In the genomic region with DNA sequence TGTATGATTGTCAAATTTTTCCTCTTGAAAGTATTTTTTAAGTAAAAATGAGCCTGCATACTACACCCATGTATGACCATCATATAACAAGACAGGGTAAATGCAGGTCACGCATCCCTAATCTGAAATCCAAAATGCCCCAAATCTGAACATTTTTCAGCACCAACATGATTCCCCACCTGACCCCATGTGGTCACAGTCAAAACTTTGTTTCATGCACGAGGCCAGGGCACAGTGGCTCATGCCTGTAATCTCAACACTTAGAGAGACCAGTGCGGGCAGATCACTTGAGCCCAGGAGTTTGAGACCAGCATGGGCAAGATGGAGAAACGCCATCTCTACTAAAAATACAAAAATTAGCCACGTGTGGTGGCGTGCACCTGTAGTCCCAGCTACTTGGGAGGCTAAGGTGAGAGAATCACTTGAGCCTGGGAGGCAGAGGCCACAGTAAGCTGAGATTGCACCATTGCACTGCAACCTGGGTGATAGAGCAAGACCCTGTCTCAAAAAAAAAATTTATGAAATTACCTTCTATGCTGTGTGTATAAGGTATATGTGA, we compare ENCODE assay signal across 13 cellular contexts.
DNase-seq lines count a peak whose midpoint lies in the region; ATAC-seq, FAIRE-seq and TF ChIP-seq lines count a peak whose summit lies in the region.
"Had no signal": no experiment of that assay in that cellular context is flagged by ENCODE, and none has a peak within 500 bp of the region (broad histone marks: within the 10 kb centered on the region; RNA-seq: fewer than 3 reads in every experiment).

No MANE protein-coding gene starts in this region.

- peak; percentile 81 for FAIRE-seq in endothelial cell of umbilical vein (lab: Jason Lieb, UNC)
- FAIRE-seq: G401.6 had no signal

- no peak for DNase-seq in activated naive CD4-positive, alpha-beta T cell treated with anti-CD3 and anti-CD28 coated beads for 36 hours
- DNase-seq in activated naive CD4-positive, alpha-beta T cell treated with anti-CD3 and anti-CD28 coated beads, Interleukin-2, amount 50 U/mL, for 16 hours, result no peak
- DNase-seq in endothelial cell of umbilical vein (ENCODE audit: low read depth, low spot score) (no peak), type B pancreatic cell (ENCODE audit: extremely low spot score, unreplicated experiment) (no peak), nucleus accumbens (lab: John Stamatoyannopoulos, UW) (no peak), MCF 10A (ENCODE audit: unreplicated experiment) (no peak)
- DNase-seq: mesendoderm, NCI-H1105 treated with DMSO at 0.1 percent for 48 hours, thyroid gland had no signal

- peaks cover 50% of the 10 kb centered on the region for H3K4me1 Mint-ChIP-seq in activated naive CD4-positive, alpha-beta T cell treated with anti-CD3 and anti-CD28 coated beads for 36 hours (ENCODE audit: low read depth)
- H3K4me1 Mint-ChIP-seq in type B pancreatic cell (ENCODE audit: unreplicated experiment) (peaks cover 47% of the 10 kb centered on the region), MCF 10A (ENCODE audit: insufficient read depth, unreplicated experiment) (peaks cover 21% of the 10 kb centered on the region)

- no peaks in the 10 kb centered on the region for H3K36me3 Mint-ChIP-seq in activated naive CD4-positive, alpha-beta T cell treated with anti-CD3 and anti-CD28 coated beads for 36 hours (ENCODE audit: low read depth)
- H3K36me3 Mint-ChIP-seq in type B pancreatic cell, result peaks cover 29% of the 10 kb centered on the region
- peaks cover 37% of the 10 kb centered on the region for H3K36me3 Mint-ChIP-seq in MCF 10A (ENCODE audit: insufficient read depth, unreplicated experiment)

- peak overlapping the region; percentile 71 for H3K4me3 Mint-ChIP-seq in activated naive CD4-positive, alpha-beta T cell treated with anti-CD3 and anti-CD28 coated beads for 36 hours
- H3K4me3 Mint-ChIP-seq in type B pancreatic cell, result no peak overlapping the region
- no peak overlapping the region for H3K4me3 Mint-ChIP-seq in MCF 10A (ENCODE audit: unreplicated experiment)
- H3K4me3 Mint-ChIP-seq: brain had no signal

- no peaks in the 10 kb centered on the region for H4K20me1 ChIP-seq in endothelial cell of umbilical vein (replicated peaks; ENCODE audit: control insufficient read depth, extremely low read depth, insufficient read depth, low read length)

- H3K27ac ChIP-seq in endothelial cell of umbilical vein (ENCODE audit: insufficient read depth, low read depth, low read length), result peak overlapping the region; percentile 73

- H3K79me2 ChIP-seq in endothelial cell of umbilical vein (ENCODE audit: control insufficient read depth, insufficient read depth, low read length), result peaks cover 4% of the 10 kb centered on the region

- no peaks in the 10 kb centered on the region for H3K27me3 ChIP-seq in endothelial cell of umbilical vein (ENCODE audit: control insufficient read depth in 2 of 2, insufficient read depth in 2 of 2, low read length in 2 of 2)
- H3K27me3 ChIP-seq: thyroid gland had no signal

- no peaks in the 10 kb centered on the region for H3K9me3 ChIP-seq in endothelial cell of umbilical vein (replicated peaks; ENCODE audit: control insufficient read depth, insufficient read depth, low read length)
- H3K9me3 ChIP-seq: thyroid gland had no signal

- no peak overlapping the region for H2AFZ ChIP-seq in endothelial cell of umbilical vein (ENCODE audit: low read depth, low read length)

- no peaks in the 10 kb centered on the region for H3K36me3 ChIP-seq in endothelial cell of umbilical vein (ENCODE audit: control insufficient read depth in 2 of 2, extremely low read depth in 1 of 2, insufficient read depth in 2 of 2, low read length in 2 of 2)
- H3K36me3 ChIP-seq: thyroid gland had no signal

- H3K9me3 Mint-ChIP-seq in activated naive CD4-positive, alpha-beta T cell treated with anti-CD3 and anti-CD28 coated beads for 36 hours, result no peaks in the 10 kb centered on the region
- H3K9me3 Mint-ChIP-seq in type B pancreatic cell (peaks cover 5% of the 10 kb centered on the region), MCF 10A (ENCODE audit: unreplicated experiment) (no peaks in the 10 kb centered on the region)
- H3K9me3 Mint-ChIP-seq: brain had no signal

- peak overlapping the region; percentile 69 for H3K27ac Mint-ChIP-seq in activated naive CD4-positive, alpha-beta T cell treated with anti-CD3 and anti-CD28 coated beads for 36 hours
- H3K27ac Mint-ChIP-seq in type B pancreatic cell (peak overlapping the region; percentile 35), MCF 10A (ENCODE audit: low read depth, unreplicated experiment) (no peak overlapping the region)

- H3K9ac ChIP-seq in endothelial cell of umbilical vein (replicated peaks; ENCODE audit: extremely low read depth, insufficient read depth, low read length), result no peak overlapping the region

- BruUV-seq in endothelial cell of umbilical vein (replicated peaks; lab: Mats Ljungman, UMichigan) (TSS peak; percentile 8), MCF 10A (replicated peaks; lab: Mats Ljungman, UMichigan) (no TSS peak)

- H3K4me2 ChIP-seq in endothelial cell of umbilical vein (ENCODE audit: insufficient read depth, low read length), result peak overlapping the region; percentile 92

- no peaks in the 10 kb centered on the region for H3K9me1 ChIP-seq in endothelial cell of umbilical vein (replicated peaks; ENCODE audit: control insufficient read depth, extremely low read depth, insufficient read depth, low read length)

- ATAC-seq in SK-N-SH treated with all-trans-retinoic acid at 6 μM for 48 hours (peak; percentile 6; the same call in 2 of the 3 replicates), GM18858 (IDR thresholded peaks at IDR 0.05; ENCODE audit: unreplicated experiment) (no peak)

- no peaks in the 10 kb centered on the region for H3K27me3 Mint-ChIP-seq in activated naive CD4-positive, alpha-beta T cell treated with anti-CD3 and anti-CD28 coated beads for 36 hours (ENCODE audit: low read depth)
- no peaks in the 10 kb centered on the region for H3K27me3 Mint-ChIP-seq in type B pancreatic cell
- no peaks in the 10 kb centered on the region for H3K27me3 Mint-ChIP-seq in MCF 10A (ENCODE audit: insufficient read depth, unreplicated experiment)
- H3K27me3 Mint-ChIP-seq: brain had no signal

- peak overlapping the region in 1 of 3 experiments; percentile 54 for H3K4me3 ChIP-seq in endothelial cell of umbilical vein (replicated peaks in 1 of 3; ENCODE audit: insufficient read depth in 1 of 3, low read depth in 1 of 3, low read length in 3 of 3)
- H3K4me3 ChIP-seq: thyroid gland had no signal

- TF ChIP-seq POLR2A in endothelial cell of umbilical vein (IDR thresholded peaks at IDR 0.05; ENCODE audit: low read depth, low read length), result no peak

- intact Hi-C loops in activated naive CD4-positive, alpha-beta T cell treated with anti-CD3 and anti-CD28 coated beads for 36 hours (cut with micrococcal nuclease), result no loop called here
- intact Hi-C loops in endothelial cell of umbilical vein (cut with micrococcal nuclease), result loop anchor here (1.0 to 2.0 kb wide), 2 partner anchors 19 to 21 kb away; no protein-coding TSS in a partner anchor
- intact Hi-C loops in MCF 10A (cut with micrococcal nuclease), result no loop called here

- POLR2A ChIA-PET in endothelial cell of umbilical vein (lab: Charles Lee) (no interaction called here), MCF 10A (lab: Yijun Ruan, JAX) (interaction anchor here (4.3 kb wide), 1 partner anchor 29 kb away, joined by 15 read pairs; no protein-coding TSS in a partner anchor)

- TF ChIP-seq CTCF in endothelial cell of umbilical vein (IDR thresholded peaks at IDR 0.05; ENCODE audit: extremely low read depth in 1 of 2, insufficient read depth in 1 of 2, low read depth in 1 of 2, low read length in 2 of 2) (no peak), type B pancreatic cell (conservative IDR thresholded peaks at IDR 0.05) (no peak), MCF 10A (IDR thresholded peaks at IDR 0.05; ENCODE audit: unreplicated experiment) (no peak)

- dilution Hi-C loops in endothelial cell of umbilical vein (cut with MboI; ENCODE audit: extremely low pct_ligation_motif_present, low sequenced_read_pairs), result no loop called here

- peaks cover 19% of the 10 kb centered on the region for H3K4me1 ChIP-seq in endothelial cell of umbilical vein (ENCODE audit: control insufficient read depth, extremely low read depth, insufficient read depth, low read length)

- CTCF ChIA-PET in activated naive CD4-positive, alpha-beta T cell treated with anti-CD3 and anti-CD28 coated beads for 36 hours (lab: Charles Lee), result interaction anchor here (0.6 to 1.7 kb wide), 3 partner anchors 22 to 1149 kb away, joined by 3 to 5 read pairs (median 5); no protein-coding TSS in a partner anchor
- CTCF ChIA-PET in endothelial cell of umbilical vein (lab: Charles Lee), result interaction anchor here (0.7 to 3.7 kb wide), 10 partner anchors 10 to 100 kb away, joined by 3 to 21 read pairs (median 4); no protein-coding TSS in a partner anchor
- CTCF ChIA-PET in MCF 10A (lab: Yijun Ruan, JAX), result interaction anchor here (0.6 to 1.9 kb wide), 3 partner anchors 35 to 252 kb away, joined by 3 to 7 read pairs (median 3); no protein-coding TSS in a partner anchor

TF ChIP-seq in SK-N-SH treated with all-trans-retinoic acid at 6 μM for 48 hours, 23 proteins besides CTCF, POLR2A, EP300 and RAD21:
- TF ChIP-seq ESRRG (CRISPR knock-in tag; IDR thresholded peaks at IDR 0.05), result no peak
- TF ChIP-seq ZFP3 (CRISPR knock-in tag; IDR thresholded peaks at IDR 0.05), result no peak
- no peak for TF ChIP-seq PPARA (CRISPR knock-in tag; IDR thresholded peaks at IDR 0.05; ENCODE audit: borderline replicate concordance)
- TF ChIP-seq OSR1 (CRISPR knock-in tag; IDR thresholded peaks at IDR 0.05), result no peak
TF ChIP-seq in SK-N-SH treated with all-trans-retinoic acid at 6 μM for 48 hours: peak in this region for 0.

TF ChIP-seq in endothelial cell of umbilical vein, 7 proteins besides CTCF, POLR2A, EP300 and RAD21:
- TF ChIP-seq MYC (IDR thresholded peaks at IDR 0.05; ENCODE audit: low read depth, low read length) (no peak), POLR2AphosphoS5 (IDR thresholded peaks at IDR 0.05; ENCODE audit: insufficient read depth, low read depth, low read length) (no peak), EZH2 (IDR thresholded peaks at IDR 0.05; ENCODE audit: borderline replicate concordance, low read depth, low read length, severe bottlenecking) (no peak), JUN (IDR thresholded peaks at IDR 0.05; ENCODE audit: borderline replicate concordance, insufficient read depth, insufficient read length, low read depth) (no peak), GATA2 (IDR thresholded peaks at IDR 0.05; ENCODE audit: insufficient read depth, insufficient read length, low read depth, low read length) (no peak), FOS (IDR thresholded peaks at IDR 0.05; ENCODE audit: borderline replicate concordance, insufficient read depth, low read length) (no peak)
- TF ChIP-seq, protein P1, sequence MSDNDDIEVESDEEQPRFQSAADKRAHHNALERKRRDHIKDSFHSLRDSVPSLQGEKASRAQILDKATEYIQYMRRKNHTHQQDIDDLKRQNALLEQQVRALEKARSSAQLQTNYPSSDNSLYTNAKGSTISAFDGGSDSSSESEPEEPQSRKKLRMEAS (IDR thresholded peaks at IDR 0.05; ENCODE audit: insufficient read depth, insufficient read length), result no peak
TF ChIP-seq in endothelial cell of umbilical vein: peak in this region for 0.
